8 cellular contexts compared by ENCODE assay signal in the genomic region with DNA sequence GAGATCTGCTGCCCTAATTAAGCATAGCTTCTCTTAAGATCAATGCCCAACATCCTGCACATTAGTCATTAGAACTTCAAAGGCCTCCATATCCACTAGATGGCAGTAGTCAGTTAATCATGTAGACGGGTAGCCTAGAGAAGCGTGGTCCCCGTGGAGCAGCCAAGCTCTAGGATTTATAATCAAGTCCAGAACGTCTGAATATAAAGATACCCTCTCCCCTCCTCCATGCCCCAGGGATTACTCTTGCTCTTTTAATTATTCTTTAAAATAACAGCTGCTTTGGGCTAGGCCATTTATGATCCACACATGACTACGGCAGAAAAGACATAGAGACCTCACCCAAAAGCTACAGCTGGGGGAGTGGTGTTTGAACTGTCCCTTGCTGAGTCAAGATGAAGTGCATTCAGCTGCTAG.
DNase-seq lines count a peak whose midpoint lies in the region; ATAC-seq and TF ChIP-seq lines count a peak whose summit lies in the region.

No MANE protein-coding gene starts in this region.

- H3K27ac ChIP-seq in right lobe of liver, result no peak overlapping the region

- no peaks in the 10 kb centered on the region for H3K36me3 ChIP-seq in GM06990 (ENCODE audit: control insufficient read depth, insufficient read depth, low read length)
- H3K36me3 ChIP-seq in right lobe of liver, result no peaks in the 10 kb centered on the region

- DNase-seq in GM06990 (ENCODE audit: extremely low read depth, insufficient read length), result no peak
- DNase-seq in NCI-H2227 treated with DMSO at 0.1 percent for 48 hours (lab: John Stamatoyannopoulos, UW), result peak; percentile 55
- peak; percentile 77 for DNase-seq in dedifferentiated amniotic fluid mesenchymal stem cell (ENCODE audit: extremely low spot score)
- DNase-seq in right lobe of liver, result peak in 2 of 3 donors; percentile 37 to 51
- peak in 2 of 3 experiments; percentile 2 to 5 for DNase-seq in stimulated activated CD4-positive, alpha-beta T cell treated with anti-CD3 and anti-CD28 coated beads, TNF-alpha, amount 100 ng/mL, for 4 hours (ENCODE audit: low read depth in 3 of 3)

- intact Hi-C loops in right lobe of liver (cut with DNase I), result no loop called here

- no peaks in the 10 kb centered on the region for H3K4me1 ChIP-seq in right lobe of liver

- TF ChIP-seq POLR2A in right lobe of liver (IDR thresholded peaks at IDR 0.05), result no peak

- no peaks in the 10 kb centered on the region for H3K27me3 ChIP-seq in GM06990 (replicated peaks; ENCODE audit: control insufficient read depth, insufficient read depth, low read length)
- no peaks in the 10 kb centered on the region for H3K27me3 ChIP-seq in right lobe of liver

- peak; percentile 40 for ATAC-seq in HG03139 (IDR thresholded peaks at IDR 0.05; ENCODE audit: unreplicated experiment)
- peak; percentile 66 to 67 for ATAC-seq in activated CD4-positive, CD25-positive, alpha-beta regulatory T cell treated with anti-CD3 and anti-CD28 coated beads, Interleukin-2, amount 50 U/mL, for 24 hours
- ATAC-seq in right lobe of liver, result peak; percentile 91 to 98 (median 93)
- no peak for ATAC-seq in HG03469 (IDR thresholded peaks at IDR 0.05; ENCODE audit: unreplicated experiment)

- TF ChIP-seq CTCF in GM06990 (IDR thresholded peaks at IDR 0.05; ENCODE audit: insufficient read depth, low read length, poor library complexity, severe bottlenecking), result peak; percentile 62
- TF ChIP-seq CTCF in right lobe of liver (IDR thresholded peaks at IDR 0.05), result peak; percentile 71 to 80 (median 74)

- no peaks in the 10 kb centered on the region for H3K9me3 ChIP-seq in right lobe of liver

- H3K4me3 ChIP-seq in GM06990 (replicated peaks; ENCODE audit: low read depth, low read length) (no peak overlapping the region), right lobe of liver (no peak overlapping the region)

- WGBS in right lobe of liver (ENCODE audit: insufficient coverage, low coverage, low lambda C conversion rate, missing lambda C conversion rate), result 16% methylated on average over 5 of the region's 5 CpGs
